Comparison of ENCODE assay signal across 9 cellular contexts in genomic region chr11:133577403-133577802, GRCh38. TPM values are rescaled to one million over a fixed set of nuclear protein-coding genes. Genes with fewer than 3 reads are reported as not detected.
"Had no signal": no experiment of that assay in that cellular context is flagged by ENCODE, and none has a peak within 500 bp of the region (broad histone marks: within the 10 kb centered on the region; RNA-seq: fewer than 3 reads in every experiment).

No MANE protein-coding gene starts in this region.

- H3K9ac ChIP-seq: KMS-11 had no signal

- H3K4me2 ChIP-seq: KMS-11 had no signal

- DNase-seq: IMR-90, Karpas-422, KBM-7, KG1 had no signal

- H3K27ac ChIP-seq: HL-60, KMS-11 had no signal

- FAIRE-seq: HTR-8/SVneo had no signal

RNA-seq across cellular contexts. Expression of gene OPCML, which starts 45.1 kb away (rescaled TPM):
- total RNA-seq: HT-29 had no signal
- polyA plus RNA-seq: IgD-negative memory B cell had no signal
